20 cellular contexts compared by ENCODE assay signal in genomic region chr5:142883438-142883837, GRCh38.
"Had no signal": no experiment of that assay in that cellular context is flagged by ENCODE, and none has a peak within 500 bp of the region (broad histone marks: within the 10 kb centered on the region; RNA-seq: fewer than 3 reads in every experiment).

No MANE protein-coding gene starts in this region.

- H3K4me1 Mint-ChIP-seq: activated naive CD8-positive, alpha-beta T cell treated with anti-CD3 and anti-CD28 coated beads, Interleukin-2, amount 50 U/mL, for 24 hours; stimulated activated naive CD8-positive, alpha-beta T cell treated with anti-CD3 and anti-CD28 coated beads, Interleukin-15, amount 100 ng/mL, for 72 hours had no signal

- H3K9me3 ChIP-seq: colonic mucosa, gastroesophageal sphincter had no signal

- DNase-seq: activated CD4-positive, alpha-beta memory T cell treated with anti-CD3 and anti-CD28 coated beads, Interleukin-2, amount 10 ng/mL, durations not matched to agents 7 days and 5 days; activated CD4-positive, alpha-beta T cell treated with anti-CD3 and anti-CD28 coated beads, Interleukin-2, amount 10 ng/mL, durations not matched to agents 24 days and 14 days; activated gamma-delta T cell; activated naive CD4-positive, alpha-beta T cell treated with anti-CD3 and anti-CD28 coated beads, Interleukin-2, amount 50 U/mL, for 16 hours; activated naive CD8-positive, alpha-beta T cell treated with anti-CD3 and anti-CD28 coated beads, Interleukin-2, amount 50 U/mL, for 24 hours; colonic mucosa; left colon; natural killer cell; retina; stimulated activated CD4-positive, alpha-beta T cell treated with anti-CD3 and anti-CD28 coated beads, Interleukin-12 subunit alpha, Interleukin-12 subunit beta, amount 100 ng/mL, for 4 hours; stimulated activated naive CD8-positive, alpha-beta T cell treated with anti-CD3 and anti-CD28 coated beads, Interleukin-15, amount 100 ng/mL, for 72 hours had no signal

- H3K27ac ChIP-seq: colonic mucosa, epithelial cell of prostate had no signal

- H3K36me3 ChIP-seq: colonic mucosa had no signal

- H3K27ac Mint-ChIP-seq: activated CD4-positive, alpha-beta memory T cell treated with anti-CD3 and anti-CD28 coated beads, Interleukin-2, amount 10 ng/mL, durations not matched to agents 7 days and 5 days; activated CD4-positive, alpha-beta T cell treated with anti-CD3 and anti-CD28 coated beads, Interleukin-2, amount 10 ng/mL, durations not matched to agents 24 days and 14 days; activated naive CD8-positive, alpha-beta T cell treated with anti-CD3 and anti-CD28 coated beads, Interleukin-2, amount 50 U/mL, for 24 hours; activated T-helper 1 cell treated with anti-CD3 and anti-CD28 coated beads, Interleukin-12 subunit alpha, Interleukin-12 subunit beta, Interleukin-2, Interleukin-4 antibody, amounts not matched to agents 30 ng/mL and 10 ng/mL and 1 ng/mL, durations not matched to agents 14 hours and 24 hours and 36 hours; mesothelial cell of epicardium; progenitor cell of endocrine pancreas; type B pancreatic cell had no signal

- H3K36me3 Mint-ChIP-seq: mesothelial cell of epicardium, natural killer cell, type B pancreatic cell had no signal

- ATAC-seq: activated CD4-positive, CD25-positive, alpha-beta regulatory T cell treated with anti-CD3 and anti-CD28 coated beads, Interleukin-2, amount 50 U/mL, for 24 hours; activated naive CD8-positive, alpha-beta T cell treated with anti-CD3 and anti-CD28 coated beads, Interleukin-2, amount 50 U/mL, for 24 hours; left colon; natural killer cell; SK-N-SH treated with all-trans-retinoic acid at 6 μM for 48 hours; stimulated activated naive CD8-positive, alpha-beta T cell treated with anti-CD3 and anti-CD28 coated beads, Interleukin-15, amount 100 ng/mL, for 72 hours had no signal

- H3K27me3 Mint-ChIP-seq: activated CD4-positive, alpha-beta memory T cell treated with anti-CD3 and anti-CD28 coated beads, Interleukin-2, amount 10 ng/mL, durations not matched to agents 7 days and 5 days; activated CD4-positive, alpha-beta T cell treated with anti-CD3 and anti-CD28 coated beads, Interleukin-2, amount 10 ng/mL, durations not matched to agents 24 days and 14 days; activated naive CD8-positive, alpha-beta T cell treated with anti-CD3 and anti-CD28 coated beads, Interleukin-2, amount 50 U/mL, for 24 hours; central memory CD8-positive, alpha-beta T cell; progenitor cell of endocrine pancreas; stimulated activated naive CD8-positive, alpha-beta T cell treated with anti-CD3 and anti-CD28 coated beads, Interleukin-15, amount 100 ng/mL, for 72 hours; type B pancreatic cell had no signal

- H3K9me3 Mint-ChIP-seq: activated CD4-positive, alpha-beta memory T cell treated with anti-CD3 and anti-CD28 coated beads, Interleukin-2, amount 10 ng/mL, durations not matched to agents 7 days and 5 days; activated CD4-positive, alpha-beta T cell treated with anti-CD3 and anti-CD28 coated beads, Interleukin-2, amount 10 ng/mL, durations not matched to agents 24 days and 14 days; activated naive CD8-positive, alpha-beta T cell treated with anti-CD3 and anti-CD28 coated beads, Interleukin-2, amount 50 U/mL, for 24 hours; activated T-helper 1 cell treated with anti-CD3 and anti-CD28 coated beads, Interleukin-12 subunit alpha, Interleukin-12 subunit beta, Interleukin-2, Interleukin-4 antibody, amounts not matched to agents 30 ng/mL and 10 ng/mL and 1 ng/mL, durations not matched to agents 14 hours and 24 hours and 36 hours; central memory CD8-positive, alpha-beta T cell; mesothelial cell of epicardium; natural killer cell; stimulated activated naive CD8-positive, alpha-beta T cell treated with anti-CD3 and anti-CD28 coated beads, Interleukin-15, amount 100 ng/mL, for 72 hours; type B pancreatic cell had no signal

- H3K4me1 ChIP-seq: colonic mucosa had no signal

- H3K4me3 ChIP-seq: colonic mucosa, gastroesophageal sphincter had no signal

- H3K4me3 Mint-ChIP-seq: activated CD4-positive, alpha-beta memory T cell treated with anti-CD3 and anti-CD28 coated beads, Interleukin-2, amount 10 ng/mL, durations not matched to agents 7 days and 5 days; activated CD4-positive, alpha-beta T cell treated with anti-CD3 and anti-CD28 coated beads, Interleukin-2, amount 10 ng/mL, durations not matched to agents 24 days and 14 days; activated naive CD8-positive, alpha-beta T cell treated with anti-CD3 and anti-CD28 coated beads, Interleukin-2, amount 50 U/mL, for 24 hours; activated T-helper 1 cell treated with anti-CD3 and anti-CD28 coated beads, Interleukin-12 subunit alpha, Interleukin-12 subunit beta, Interleukin-2, Interleukin-4 antibody, amounts not matched to agents 30 ng/mL and 10 ng/mL and 1 ng/mL, durations not matched to agents 14 hours and 24 hours and 36 hours; central memory CD8-positive, alpha-beta T cell; mesothelial cell of epicardium; natural killer cell; stimulated activated naive CD8-positive, alpha-beta T cell treated with anti-CD3 and anti-CD28 coated beads, Interleukin-15, amount 100 ng/mL, for 72 hours; type B pancreatic cell had no signal

- H3K27me3 ChIP-seq: colonic mucosa, gastroesophageal sphincter had no signal
